Comparison of ENCODE assay signal across 31 cellular contexts in genomic region chr1:29380532-29380931, GRCh38.
A peak's percentile ranks its signal among the peaks of the same experiment; 100 is the strongest.
DNase-seq lines count a peak whose midpoint lies in the region; ATAC-seq, FAIRE-seq and TF ChIP-seq lines count a peak whose summit lies in the region.
"Had no signal": no experiment of that assay in that cellular context is flagged by ENCODE, and none has a peak within 500 bp of the region (broad histone marks: within the 10 kb centered on the region; RNA-seq: fewer than 3 reads in every experiment).

No MANE protein-coding gene starts in this region.

- no peaks in the 10 kb centered on the region for H3K4me1 ChIP-seq in foreskin keratinocyte
- H3K4me1 ChIP-seq: A549, ascending aorta, parathyroid adenoma, Peyer's patch had no signal

- no peak overlapping the region for H3K4me3 ChIP-seq in bronchial epithelial cell (ENCODE audit: low read depth, low read length)
- H3K4me3 ChIP-seq: A549, ascending aorta, K562, Peyer's patch had no signal

- H3K27me3 ChIP-seq in bronchial epithelial cell (ENCODE audit: control insufficient read depth, insufficient read depth, low read length): no peaks in the 10 kb centered on the region
- H3K27me3 ChIP-seq in foreskin keratinocyte: peaks cover 10% of the 10 kb centered on the region
- H3K27me3 ChIP-seq: ascending aorta, Peyer's patch had no signal

- no peak for TF ChIP-seq POLR2A in GM12892 (IDR thresholded peaks at IDR 0.05; ENCODE audit: low read depth, low read length)

- peak; percentile 34 for DNase-seq in AG08395 (ENCODE audit: low spot score)
- peak; percentile 69 for DNase-seq in LHCN-M2 (ENCODE audit: low read depth)
- DNase-seq in bronchial epithelial cell (ENCODE audit: low read depth): peak; percentile 80
- peak; percentile 61 to 81 for DNase-seq in foreskin keratinocyte
- DNase-seq in GM12892 (ENCODE audit: insufficient read length): no peak
- no peak for DNase-seq in activated CD4-positive, alpha-beta T cell treated with anti-CD3 and anti-CD28 coated beads, Interleukin-2, amount 50 U/mL, for 4 hours
- no peak for DNase-seq in DMS 273 (lab: John Stamatoyannopoulos, UW; ENCODE audit: unreplicated experiment)
- no peak for DNase-seq in UCSD-AML1 (lab: John Stamatoyannopoulos, UW; ENCODE audit: unreplicated experiment)
- DNase-seq: activated CD8-positive, alpha-beta T cell treated with anti-CD3 and anti-CD28 coated beads for 36 hours; activated naive CD8-positive, alpha-beta T cell treated with anti-CD3 and anti-CD28 coated beads for 36 hours; activated T-cell treated with anti-CD3 and anti-CD28 coated beads for 4 hours; dermis blood vessel endothelial cell; DMS53; GOT3; mesenchymal stem cell; MM.1S; NCI-H1417; NCI-H2081; NCI-H2227 treated with DMSO at 0.1 percent for 48 hours; NCI-H69; Peyer's patch; right cardiac atrium; stimulated activated CD4-positive, alpha-beta T cell treated with anti-CD3 and anti-CD28 coated beads, Interleukin-2, amount 100 ng/mL, for 48 hours; T-cell; trophoblast cell had no signal

- peak; percentile 76 for ATAC-seq in foreskin keratinocyte
- ATAC-seq: A549; activated CD4-positive, CD25-positive, alpha-beta regulatory T cell treated with anti-CD3 and anti-CD28 coated beads, Interleukin-2, amount 50 U/mL, for 24 hours; activated CD8-positive, alpha-beta T cell treated with anti-CD3 and anti-CD28 coated beads for 36 hours; K562; right cardiac atrium; T-cell had no signal

- no peak for TF ChIP-seq CTCF in bronchial epithelial cell (IDR thresholded peaks at IDR 0.05; ENCODE audit: insufficient read depth, low read length, severe bottlenecking)
- no peak for TF ChIP-seq CTCF in foreskin keratinocyte (conservative IDR thresholded peaks at IDR 0.05)

- no peak overlapping the region for H3K27ac ChIP-seq in foreskin keratinocyte
- H3K27ac ChIP-seq: A549, ascending aorta, parathyroid adenoma, Peyer's patch had no signal

- H3K36me3 ChIP-seq in bronchial epithelial cell (ENCODE audit: control insufficient read depth, insufficient read depth, low read length): no peaks in the 10 kb centered on the region
- H3K36me3 ChIP-seq: ascending aorta, Peyer's patch had no signal

- FAIRE-seq in bronchial epithelial cell (lab: Jason Lieb, UNC): no peak
- FAIRE-seq in GM12892 (lab: Jason Lieb, UNC): no peak
- FAIRE-seq: A549, endometrium had no signal

Comparison
In these comparisons a context has a peak if more than half of its experiments do, and no peak if none do; other contexts are left out.
1. DNase-seq: peak in AG08395 (single experiment), LHCN-M2 (single experiment), bronchial epithelial cell (single experiment) and foreskin keratinocyte (2 of 2); none in GM12892 (single experiment), activated CD4-positive, alpha-beta T cell treated with anti-CD3 and anti-CD28 coated beads, Interleukin-2, amount 50 U/mL, for 4 hours (0 of 2), DMS 273 (single experiment) and UCSD-AML1 (single experiment).